In genomic region chr12:70305794-70306193, GRCh38 we compare ENCODE assay signal across 16 cellular contexts.
DNase-seq lines count a peak whose midpoint lies in the region; ATAC-seq and TF ChIP-seq lines count a peak whose summit lies in the region.
"Had no signal": no experiment of that assay in that cellular context is flagged by ENCODE, and none has a peak within 500 bp of the region (broad histone marks: within the 10 kb centered on the region; RNA-seq: fewer than 3 reads in every experiment).

No MANE protein-coding gene starts in this region.

- H4K91ac ChIP-seq in IMR-90 (ENCODE audit: insufficient read depth, low read depth, low read length), result no peak overlapping the region

- no peak overlapping the region for H3K18ac ChIP-seq in IMR-90 (ENCODE audit: low read depth, low read length)

- no peak overlapping the region for H2BK20ac ChIP-seq in IMR-90 (ENCODE audit: low read depth, low read length)

- no peak overlapping the region for H3K23ac ChIP-seq in IMR-90 (ENCODE audit: low read depth, low read length)

- no peak overlapping the region for H3K9ac ChIP-seq in IMR-90 (ENCODE audit: low read depth, low read length)

- H2AFZ ChIP-seq in IMR-90 (replicated peaks; ENCODE audit: low read length, poor library complexity), result no peak overlapping the region

- H3K27ac ChIP-seq in AG04450 (ENCODE audit: low read depth, low read length) (no peak overlapping the region), IMR-90 (ENCODE audit: insufficient read depth, low read length) (no peak overlapping the region; the same call in 1 of the 2 replicates), brain microvascular endothelial cell (peak overlapping the region; percentile 23), ovary (no peak overlapping the region)

- H2BK5ac ChIP-seq in IMR-90 (ENCODE audit: low read depth, low read length, poor library complexity, severe bottlenecking), result peak overlapping the region; percentile 83

- DNase-seq in AG04450 (ENCODE audit: low read depth, low spot score), result peak; percentile 1
- DNase-seq in IMR-90, result peak; percentile 65
- DNase-seq in brain microvascular endothelial cell, result no peak
- DNase-seq in iris pigment epithelial cell (ENCODE audit: low read depth), result peak; percentile 31
- DNase-seq in stimulated activated CD4-positive, alpha-beta T cell treated with anti-CD3 and anti-CD28 coated beads, Interleukin-4, amount 100 ng/mL, for 4 hours, result no peak
- DNase-seq in ovary, result no peak
- DNase-seq: HCEC 1CT, KBM-7, MV-4-11, NCI-H1417 treated with DMSO at 0.1 percent for 48 hours, NCI-H2029, NCI-H2171 treated with DMSO at 0.1 percent for 48 hours, NCI-H774, RPMI8226 had no signal

- peaks cover 6 to 26% of the 10 kb centered on the region in 2 experiments; a peak in 3 of 4 replicates for H3K79me1 ChIP-seq in IMR-90 (ENCODE audit: low read depth in 1 of 2, low read length in 2 of 2)

- no peak overlapping the region for H2BK120ac ChIP-seq in IMR-90 (ENCODE audit: low read depth, low read length)

- H2AK9ac ChIP-seq in IMR-90 (replicated peaks; ENCODE audit: low read depth, low read length, poor library complexity), result no peak overlapping the region

- BruUV-seq in IMR-90 (replicated peaks; lab: Mats Ljungman, UMichigan), result no TSS peak

- TF ChIP-seq POLR2A in IMR-90 (IDR thresholded peaks at IDR 0.05; ENCODE audit: low read depth, low read length) (no peak), ovary (IDR thresholded peaks at IDR 0.05) (no peak)

- peaks cover 17% of the 10 kb centered on the region; the same call in 1 of the 2 replicates for H4K20me1 ChIP-seq in IMR-90 (ENCODE audit: insufficient read depth, low read length)

- peak overlapping the region; percentile 36; the same call in 1 of the 2 replicates for H4K5ac ChIP-seq in IMR-90 (ENCODE audit: low read depth, low read length)

- H2BK15ac ChIP-seq in IMR-90 (ENCODE audit: low read depth, low read length), result peak overlapping the region; percentile 62; the same call in 1 of the 3 replicates

- no peak overlapping the region for H3K4ac ChIP-seq in IMR-90 (ENCODE audit: low read depth, low read length)

- peaks cover 7% of the 10 kb centered on the region for H3K4me1 ChIP-seq in IMR-90 (ENCODE audit: control insufficient read depth, insufficient read depth, low read length)
- no peaks in the 10 kb centered on the region for H3K4me1 ChIP-seq in ovary (ENCODE audit: insufficient read depth)

- dilution Hi-C loops in IMR-90 (cut with HindIII; ENCODE audit: low sequenced_read_pairs, unreplicated experiment), result no loop called here

- H3K27me3 ChIP-seq in AG04450 (ENCODE audit: control insufficient read depth, insufficient read depth, low read length) (no peaks in the 10 kb centered on the region), IMR-90 (ENCODE audit: control insufficient read depth, insufficient read depth, low read length) (no peaks in the 10 kb centered on the region), brain microvascular endothelial cell (replicated peaks) (no peaks in the 10 kb centered on the region), ovary (no peaks in the 10 kb centered on the region)

- H3K9me1 ChIP-seq in IMR-90 (ENCODE audit: insufficient read depth, low read length), result no peaks in the 10 kb centered on the region

- intact Hi-C loops in IMR-90 (cut with micrococcal nuclease), result no loop called here
- intact Hi-C loops in ovary (cut with DNase I), result no loop called here

- no peak for TF ChIP-seq RAD21 in IMR-90 (IDR thresholded peaks at IDR 0.05; ENCODE audit: low read length)

- H3K9me3 ChIP-seq in AG04450 (ENCODE audit: control insufficient read depth, insufficient read depth, low read length) (peaks cover 11% of the 10 kb centered on the region), IMR-90 (ENCODE audit: control insufficient read depth, insufficient read depth, low read length) (0 out of 2 replicates have a peak, but pooled peaks cover 2% of the 10 kb centered on the region), ovary (no peaks in the 10 kb centered on the region)

- H3K4me3 ChIP-seq in AG04450 (ENCODE audit: low read depth, low read length) (no peak overlapping the region), IMR-90 (ENCODE audit: insufficient read depth, low read depth, low read length) (no peak overlapping the region), brain microvascular endothelial cell (ENCODE audit: low read depth, low read length) (no peak overlapping the region), ovary (no peak overlapping the region)

- peak; percentile 65 for ATAC-seq in IMR-90 (ENCODE audit: low read depth)
- no peak for ATAC-seq in GM18502 (IDR thresholded peaks at IDR 0.05; ENCODE audit: poor library complexity, unreplicated experiment)
- no peak for ATAC-seq in GM18870 (IDR thresholded peaks at IDR 0.05; ENCODE audit: unreplicated experiment)

- POLR2A ChIA-PET in AG04450 (lab: Yijun Ruan, JAX), result no interaction called here
- POLR2A ChIA-PET in IMR-90 (lab: Charles Lee; ENCODE audit: unreplicated experiment), result no interaction called here

- in situ Hi-C loops in IMR-90 (cut with MboI; ENCODE audit: low sequenced_read_pairs) (no loop called here), brain microvascular endothelial cell (cut with HindIII; ENCODE audit: low pct_ligation_motif_present, low sequenced_read_pairs) (no loop called here)

- no CpG with 5 or more reads among the region's 5 CpGs for WGBS in IMR-90 (ENCODE audit: extremely low coverage in 2 of 2, insufficient read length in 1 of 2), 2 experiments
- WGBS in ovary, 3 donors, result 71 to 78% (median 78%) methylated on average over 5 of the region's 5 CpGs

- no peak for TF ChIP-seq EP300 in ovary (IDR thresholded peaks at IDR 0.05)

- H2AK5ac ChIP-seq in IMR-90 (ENCODE audit: low read depth, low read length), result no peak overlapping the region; the same call in 1 of the 2 replicates

- H3K4me2 ChIP-seq in IMR-90 (ENCODE audit: low read depth, low read length), result peak overlapping the region; percentile 62; the same call in 1 of the 2 replicates

- peaks cover 6% of the 10 kb centered on the region for H3K36me3 ChIP-seq in IMR-90 (ENCODE audit: control insufficient read depth, insufficient read depth, low read length)
- H3K36me3 ChIP-seq in brain microvascular endothelial cell (replicated peaks), result no peaks in the 10 kb centered on the region
- no peaks in the 10 kb centered on the region for H3K36me3 ChIP-seq in ovary

- no peak overlapping the region for H3K14ac ChIP-seq in IMR-90 (replicated peaks; ENCODE audit: low read depth, low read length)

- CTCF ChIA-PET in AG04450 (lab: Charles Lee), result interaction anchor here (0.6 to 2.7 kb wide), 3 partner anchors 160 to 405 kb away, joined by 3 to 15 read pairs (median 5); no protein-coding TSS in a partner anchor
- CTCF ChIA-PET in IMR-90 (lab: Yijun Ruan, JAX), result no interaction called here

- TF ChIP-seq CTCF in AG04450 (IDR thresholded peaks at IDR 0.05; ENCODE audit: low read depth, low read length) (no peak), IMR-90 (conservative IDR thresholded peaks at IDR 0.05; ENCODE audit: low read depth, low read length) (no peak), brain microvascular endothelial cell (IDR thresholded peaks at IDR 0.05; ENCODE audit: low read depth, low read length, missing control alignments) (no peak), ovary (IDR thresholded peaks at IDR 0.05) (no peak)

- no peak overlapping the region for H4K8ac ChIP-seq in IMR-90 (ENCODE audit: low read depth in 2 of 2, low read length in 2 of 2)

- H3K56ac ChIP-seq in IMR-90 (ENCODE audit: extremely low read depth, insufficient read depth, low read length), result no peak overlapping the region

TF ChIP-seq in IMR-90, 13 proteins besides CTCF, POLR2A, EP300 and RAD21:
- TF ChIP-seq MAFK (IDR thresholded peaks at IDR 0.05; ENCODE audit: low read depth, low read length), result no peak
- no peak for TF ChIP-seq USF2 (IDR thresholded peaks at IDR 0.05; ENCODE audit: low read depth, low read length)
- no peak for TF ChIP-seq FOS (IDR thresholded peaks at IDR 0.05; ENCODE audit: low read depth, low read length)
- TF ChIP-seq MXI1 (IDR thresholded peaks at IDR 0.05; ENCODE audit: borderline replicate concordance, low read depth, low read length), result no peak
- no peak for TF ChIP-seq SMC3 (IDR thresholded peaks at IDR 0.05; ENCODE audit: low read depth, low read length)
- no peak for TF ChIP-seq RCOR1 (IDR thresholded peaks at IDR 0.05; ENCODE audit: insufficient replicate concordance, low read length)
- no peak for TF ChIP-seq RFX5 (IDR thresholded peaks at IDR 0.05; ENCODE audit: low read depth, low read length)
- TF ChIP-seq CEBPB (IDR thresholded peaks at IDR 0.05; ENCODE audit: low read depth, low read length), result no peak
- no peak for TF ChIP-seq ELK1 (IDR thresholded peaks at IDR 0.05; ENCODE audit: borderline replicate concordance, low read depth, low read length)
- no peak for TF ChIP-seq MAZ (IDR thresholded peaks at IDR 0.05; ENCODE audit: borderline replicate concordance, low read depth, low read length)
- TF ChIP-seq BHLHE40 (IDR thresholded peaks at IDR 0.05; ENCODE audit: low read depth, low read length), result no peak
- TF ChIP-seq CHD1 (IDR thresholded peaks at IDR 0.05; ENCODE audit: low read depth, low read length), result no peak
- no peak for TF ChIP-seq NFE2L2 (IDR thresholded peaks at IDR 0.05; ENCODE audit: low read depth, low read length)
TF ChIP-seq in IMR-90: peak in this region for 0.

Comparison
In these comparisons a context has a peak if more than half of its experiments do, and no peak if none do; other contexts are left out.
1. DNase-seq: peak in AG04450 (single experiment), IMR-90 (single experiment) and iris pigment epithelial cell (single experiment); none in brain microvascular endothelial cell (single experiment), stimulated activated CD4-positive, alpha-beta T cell treated with anti-CD3 and anti-CD28 coated beads, Interleukin-4, amount 100 ng/mL, for 4 hours (0 of 2) and ovary (0 of 5).